In the genomic region with DNA sequence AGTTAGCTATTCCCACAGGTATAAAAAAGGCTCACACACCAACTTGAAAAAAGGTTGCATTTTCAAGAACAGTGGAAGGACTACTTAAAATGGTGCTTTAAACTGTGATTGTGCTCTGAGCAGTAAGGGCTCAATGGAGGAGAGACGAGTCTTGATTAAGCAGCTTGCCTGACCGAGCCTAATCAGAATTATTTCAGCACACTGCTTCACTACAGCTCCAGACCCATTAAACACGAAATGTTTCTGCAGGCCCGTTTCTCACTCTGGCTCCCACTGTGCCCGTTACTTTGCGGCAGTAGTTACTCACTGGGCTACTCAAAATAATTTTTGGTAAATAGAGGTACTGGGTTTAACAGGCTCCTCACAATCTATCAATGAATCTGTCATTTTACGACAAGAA, we compare ENCODE assay signal across 27 cellular contexts.
"Had no signal": no experiment of that assay in that cellular context is flagged by ENCODE, and none has a peak within 500 bp of the region (broad histone marks: within the 10 kb centered on the region; RNA-seq: fewer than 3 reads in every experiment).

No MANE protein-coding gene starts in this region.

- DNase-seq: islet precursor cell; left ventricle myocardium inferior; mesendoderm; naive B cell; natural killer cell; nephron progenitor cell; occipital lobe; psoas muscle; right cardiac atrium; stimulated activated CD4-positive, alpha-beta T cell treated with anti-CD3 and anti-CD28 coated beads, Interleukin-12 subunit alpha, Interleukin-12 subunit beta, amount 100 ng/mL, for 4 hours; stimulated activated CD4-positive, alpha-beta T cell treated with anti-CD3 and anti-CD28 coated beads, Interleukin-15, amount 100 ng/mL, for 24 hours; stimulated activated CD4-positive, alpha-beta T cell treated with anti-CD3 and anti-CD28 coated beads, Interleukin-2, amount 100 ng/mL, for 24 hours; stimulated activated CD4-positive, alpha-beta T cell treated with anti-CD3 and anti-CD28 coated beads, Interleukin-4, amount 100 ng/mL, for 1 hour; stimulated activated naive B cell treated with anti-CD40 and anti-IgM and Interleukin-4, amounts not matched to agents 10 μg/mL and 1 μg/mL and 100 μg/mL, for 72 hours; stimulated activated naive CD8-positive, alpha-beta T cell treated with anti-CD3 and anti-CD28 coated beads, Interleukin-15, Interleukin-2, amounts not matched to agents 100 U/mL and 50 U/mL, for 24 hours; stomach; tibial artery; trophoblast cell; upper lobe of right lung had no signal

- H3K9me3 Mint-ChIP-seq: mesothelial cell of epicardium, naive B cell, nephron progenitor cell had no signal

- H3K79me2 ChIP-seq: hepatocyte had no signal

- H3K4me2 ChIP-seq: hepatocyte had no signal

- H3K4me1 Mint-ChIP-seq: natural killer cell had no signal

- H3K9ac ChIP-seq: parathyroid adenoma had no signal

- H3K9me3 ChIP-seq: left ventricle myocardium inferior, neutrophil, psoas muscle, stomach, suprapubic skin, thoracic aorta, tibial artery, upper lobe of right lung had no signal

- H3K36me3 ChIP-seq: left ventricle myocardium inferior, neutrophil, stomach, suprapubic skin, thoracic aorta, tibial artery, upper lobe of right lung had no signal

- H3K4me3 ChIP-seq: hepatocyte, left ventricle myocardium inferior, lung, psoas muscle, skin epidermis, stomach, suprapubic skin, thoracic aorta, tibial artery, upper lobe of right lung had no signal

- H2AFZ ChIP-seq: hepatocyte, parathyroid adenoma had no signal

- H3K36me3 Mint-ChIP-seq: mesothelial cell of epicardium; naive B cell; natural killer cell; stimulated activated naive B cell treated with anti-CD40 and anti-IgM and Interleukin-4, amounts not matched to agents 10 μg/mL and 1 μg/mL and 100 μg/mL, for 72 hours had no signal

- H3K27ac ChIP-seq: hepatocyte, left ventricle myocardium inferior, neutrophil, parathyroid adenoma, psoas muscle, skin epidermis, stomach, suprapubic skin, thoracic aorta, tibial artery, upper lobe of right lung had no signal

- H3K27ac Mint-ChIP-seq: mesothelial cell of epicardium; natural killer cell; nephron progenitor cell; stimulated activated naive B cell treated with anti-CD40 and anti-IgM and Interleukin-4, amounts not matched to agents 10 μg/mL and 1 μg/mL and 100 μg/mL, for 72 hours had no signal

- H3K4me1 ChIP-seq: left ventricle myocardium inferior, psoas muscle, suprapubic skin, tibial artery, upper lobe of right lung had no signal

- H3K4me3 Mint-ChIP-seq: mesothelial cell of epicardium; natural killer cell; nephron progenitor cell; stimulated activated naive B cell treated with anti-CD40 and anti-IgM and Interleukin-4, amounts not matched to agents 10 μg/mL and 1 μg/mL and 100 μg/mL, for 72 hours had no signal

- H3K27me3 ChIP-seq: hepatocyte, neutrophil, stomach, suprapubic skin, tibial artery, upper lobe of right lung had no signal
